Comparison of ENCODE assay signal across 9 cellular contexts in the genomic region with DNA sequence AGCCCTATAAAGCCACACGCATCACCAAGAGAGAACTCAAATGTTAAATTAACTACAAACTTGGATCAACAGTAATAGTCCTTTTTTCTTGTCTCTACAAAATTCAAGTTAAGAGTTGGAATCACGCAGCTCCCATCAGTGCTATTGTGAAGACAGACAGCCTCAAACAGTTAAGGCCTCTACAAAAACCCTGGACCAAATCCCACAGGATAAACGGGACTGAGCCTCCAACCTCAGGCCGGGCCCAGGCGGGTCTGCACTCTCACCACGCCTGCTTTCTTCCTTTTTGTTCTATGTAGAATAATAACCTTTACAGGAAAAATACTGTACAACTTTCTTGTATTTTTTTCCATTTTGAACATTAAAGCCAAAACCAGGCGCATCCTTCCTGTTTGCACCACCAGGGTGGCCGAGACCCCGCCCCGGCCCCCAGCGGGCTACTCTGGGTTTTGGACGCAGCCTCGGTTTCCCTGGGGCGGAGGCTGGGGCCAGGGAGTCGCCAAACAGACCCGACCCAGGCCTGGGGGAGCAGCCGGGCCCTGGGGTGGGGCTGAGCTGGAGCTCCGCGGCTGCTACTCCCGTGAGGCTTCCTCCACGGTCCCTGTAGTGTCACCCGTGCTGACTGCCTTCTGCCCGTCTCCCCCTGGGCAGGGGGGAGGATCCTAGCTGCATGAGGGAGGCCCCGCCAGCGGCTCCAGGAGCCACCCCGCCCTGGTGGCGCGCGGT.
DNase-seq lines count a peak whose midpoint lies in the region; TF ChIP-seq lines count a peak whose summit lies in the region.
"Had no signal": no experiment of that assay in that cellular context is flagged by ENCODE, and none has a peak within 500 bp of the region (broad histone marks: within the 10 kb centered on the region; RNA-seq: fewer than 3 reads in every experiment).

No MANE protein-coding gene starts in this region.

- intact Hi-C loops in prostate gland (cut with DNase I) = loop anchor here (5.0 to 10.0 kb wide), 2 partner anchors 44 to 227 kb away; no protein-coding TSS in a partner anchor

- H3K27ac ChIP-seq in HEK293 (ENCODE audit: extremely low read depth, low read depth, low read length) (no peak overlapping the region), epithelial cell of prostate (peak overlapping the region; percentile 99), prostate gland (peak overlapping the region; percentile 95 to 98)

- in situ Hi-C loops in GM13977 (cut with MboI; ENCODE audit: low pct_unique_long_range_greater_than_20kb, low sequenced_read_pairs, unreplicated experiment) = no loop called here

- H3K27me3 ChIP-seq in BJ (ENCODE audit: control insufficient read depth, insufficient read depth, low read length) (no peaks in the 10 kb centered on the region), prostate gland (replicated peaks; ENCODE audit: insufficient read depth) (no peaks in the 10 kb centered on the region), BE2C (no peaks in the 10 kb centered on the region)

- H3K4me1 ChIP-seq in HEK293 (ENCODE audit: control insufficient read depth, insufficient read depth, low read length) = peaks cover 4% of the 10 kb centered on the region
- peaks cover 66% of the 10 kb centered on the region for H3K4me1 ChIP-seq in prostate gland (replicated peaks)
- peaks cover 26% of the 10 kb centered on the region for H3K4me1 ChIP-seq in BE2C

- no peak for TF ChIP-seq POLR2A in prostate gland (IDR thresholded peaks at IDR 0.05)

- POLR2A ChIA-PET in BJ (lab: Charles Lee) (no interaction called here), HEK293 (lab: Yijun Ruan, JAX) (no interaction called here)

- H3K4me3 ChIP-seq in BJ (ENCODE audit: low read depth, low read length) = peak overlapping the region; percentile 26
- no peak overlapping the region for H3K4me3 ChIP-seq in HEK293 (ENCODE audit: low read depth, low read length)
- peak overlapping the region; percentile 10 to 14 for H3K4me3 ChIP-seq in prostate gland
- no peak overlapping the region for H3K4me3 ChIP-seq in BE2C (ENCODE audit: low read depth, low read length)
- H3K4me3 ChIP-seq: lung had no signal

- CTCF ChIA-PET in BJ (lab: Yijun Ruan, JAX) (no interaction called here), HEK293 (lab: Yijun Ruan, JAX) (interaction anchor here (0.6 kb wide), 1 partner anchor 306 kb away, joined by 3 read pairs; no protein-coding TSS in a partner anchor)

- TF ChIP-seq CTCF in BJ (IDR thresholded peaks at IDR 0.05; ENCODE audit: insufficient read depth, low read depth, low read length) (no peak), HEK293 (tag by site-specific recombination; IDR thresholded peaks at IDR 0.05) (no peak), prostate gland (IDR thresholded peaks at IDR 0.05) (peak in 1 of 4 experiments; percentile 15), BE2C (IDR thresholded peaks at IDR 0.05; ENCODE audit: low read depth, low read length) (no peak), GM13977 (IDR thresholded peaks at IDR 0.05; ENCODE audit: extremely low read depth, insufficient read depth, missing control alignments) (no peak)

- H3K9me3 ChIP-seq in HEK293 (ENCODE audit: control insufficient read depth, insufficient read depth, low read depth, low read length) = no peaks in the 10 kb centered on the region
- H3K9me3 ChIP-seq in prostate gland = no peaks in the 10 kb centered on the region
- no peaks in the 10 kb centered on the region for H3K9me3 ChIP-seq in BE2C

- DNase-seq in BJ (ENCODE audit: low read depth) (no peak), epithelial cell of prostate (ENCODE audit: low read depth, low spot score) (no peak), prostate gland (ENCODE audit: low spot score) (no peak), NCI-H526 treated with DMSO at 0.1 percent for 48 hours (lab: John Stamatoyannopoulos, UW) (no peak), BE2C (no peak), GM13977 (ENCODE audit: low spot score) (no peak), D341Med (ENCODE audit: low spot score) (no peak)

- 50% methylated on average over 29 of the region's 29 CpGs for WGBS in prostate gland

- H3K36me3 ChIP-seq in BJ (ENCODE audit: control insufficient read depth, insufficient read depth, low read length) (0 out of 2 replicates have a peak, but pooled peaks cover 2% of the 10 kb centered on the region), HEK293 (ENCODE audit: control insufficient read depth in 2 of 2, insufficient read depth in 1 of 2, low read length in 2 of 2) (peaks cover 0 to 18% of the 10 kb centered on the region in 2 experiments; a peak in 1 of 3 replicates), prostate gland (peaks cover 0 to 5% of the 10 kb centered on the region in 2 donors), BE2C (peaks cover 8% of the 10 kb centered on the region; the same call in 1 of the 2 replicates)

TF ChIP-seq in HEK293, 187 proteins besides CTCF, POLR2A, EP300 and RAD21:
- no peak for TF ChIP-seq ZNF596 (tag by site-specific recombination; IDR thresholded peaks at IDR 0.05)
- TF ChIP-seq MYNN (tag by site-specific recombination; IDR thresholded peaks at IDR 0.05; ENCODE audit: borderline replicate concordance) = peak; percentile 62; the same call in 1 of the 2 replicates
TF ChIP-seq in HEK293: peak in this region for 1.

Comparison
In these comparisons a context has a peak if more than half of its experiments do, and no peak if none do; other contexts are left out.
1. H3K4me3 ChIP-seq: peak in BJ (single experiment) and prostate gland (2 of 2); none in HEK293 (single experiment) and BE2C (single experiment).